18 cellular contexts compared by ENCODE assay signal in the genomic region with DNA sequence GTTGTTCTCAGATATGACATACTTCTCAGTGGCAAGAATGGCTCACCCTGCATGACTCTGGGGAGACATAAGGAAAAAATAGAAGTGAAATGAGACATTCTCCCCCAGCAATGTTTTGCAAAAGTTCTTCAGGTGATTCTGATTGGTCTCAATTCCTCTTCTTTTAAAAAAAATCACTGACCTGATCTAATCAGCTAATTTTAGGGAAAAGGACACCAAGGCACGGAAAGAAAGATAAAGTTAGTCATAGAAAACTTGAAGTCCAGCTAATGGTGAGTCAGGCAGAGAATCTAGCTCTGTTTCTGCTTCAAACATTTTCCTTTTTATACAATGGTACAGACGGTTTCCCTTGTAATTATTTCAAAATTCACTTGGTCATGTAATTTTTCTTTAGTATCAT.
DNase-seq lines count a peak whose midpoint lies in the region; ATAC-seq and TF ChIP-seq lines count a peak whose summit lies in the region.
"Had no signal": no experiment of that assay in that cellular context is flagged by ENCODE, and none has a peak within 500 bp of the region (broad histone marks: within the 10 kb centered on the region; RNA-seq: fewer than 3 reads in every experiment).

No MANE protein-coding gene starts in this region.

- H2BK5ac ChIP-seq in mesenchymal stem cell (ENCODE audit: low read depth, low read length, poor library complexity, severe bottlenecking): no peak overlapping the region

- H3K23ac ChIP-seq in mesenchymal stem cell (ENCODE audit: low read length in 2 of 2): no peak overlapping the region

- POLR2A ChIA-PET in BJ (lab: Charles Lee) (no interaction called here), OCI-LY7 (lab: Charles Lee) (no interaction called here)

- intact Hi-C loops in OCI-LY7 (cut with micrococcal nuclease; ENCODE audit: unreplicated experiment): no loop called here

- in situ Hi-C loops in brain microvascular endothelial cell (cut with HindIII; ENCODE audit: low pct_ligation_motif_present, low sequenced_read_pairs): no loop called here

- H3K18ac ChIP-seq in mesenchymal stem cell (ENCODE audit: low read depth in 1 of 2, low read length in 2 of 2): no peak overlapping the region

- DNase-seq in BJ (ENCODE audit: low read depth): peak; percentile 23
- peak; percentile 55 for DNase-seq in LHCN-M2 (ENCODE audit: low read depth)
- DNase-seq in brain microvascular endothelial cell: peak; percentile 12
- DNase-seq in mesenchymal stem cell: no peak
- DNase-seq in upper lobe of left lung: no peak
- DNase-seq in HPDE6-E6E7 (ENCODE audit: extremely low spot score): no peak
- DNase-seq in OCI-LY7 (ENCODE audit: low spot score): no peak
- DNase-seq: activated naive CD4-positive, alpha-beta T cell treated with anti-CD3 and anti-CD28 coated beads, Interleukin-2, amount 10 ng/mL, durations not matched to agents 7 days and 5 days; activated T-cell treated with anti-CD3 and anti-CD28 coated beads for 4 hours; body of pancreas; CD8-positive, alpha-beta T cell; cortex of kidney; DND-41; NCI-H1436 treated with DMSO at 0.1 percent for 48 hours; sigmoid colon; stomach had no signal

- H3K14ac ChIP-seq in mesenchymal stem cell (ENCODE audit: low read length in 2 of 2): no peak overlapping the region

- H3K4ac ChIP-seq in mesenchymal stem cell (ENCODE audit: low read depth in 1 of 2, low read length in 2 of 2): no peak overlapping the region

- CTCF ChIA-PET in BJ (lab: Yijun Ruan, JAX) (interaction anchor here (0.6 kb wide), 1 partner anchor 1381 kb away, joined by 3 read pairs; no protein-coding TSS in a partner anchor), OCI-LY7 (lab: Charles Lee; ENCODE audit: unreplicated experiment) (no interaction called here)

- no peaks in the 10 kb centered on the region for H3K79me2 ChIP-seq in OCI-LY7 (ENCODE audit: insufficient read depth, low read depth, low read length)
- H3K79me2 ChIP-seq: parathyroid adenoma had no signal

- H3K9me3 ChIP-seq in mesenchymal stem cell (ENCODE audit: control insufficient read depth, low read length): no peaks in the 10 kb centered on the region
- no peaks in the 10 kb centered on the region for H3K9me3 ChIP-seq in upper lobe of left lung
- H3K9me3 ChIP-seq in OCI-LY7 (ENCODE audit: low read length): no peaks in the 10 kb centered on the region
- H3K9me3 ChIP-seq: body of pancreas, sigmoid colon, stomach had no signal

- no CpG with 5 or more reads among the region's 2 CpGs for WGBS in mesenchymal stem cell
- 73 to 75% methylated on average over 2 of the region's 2 CpGs for WGBS in upper lobe of left lung, 2 donors

- TF ChIP-seq CTCF in BJ (IDR thresholded peaks at IDR 0.05; ENCODE audit: insufficient read depth, low read depth, low read length) (no peak), brain microvascular endothelial cell (IDR thresholded peaks at IDR 0.05; ENCODE audit: low read depth, low read length, missing control alignments) (no peak), upper lobe of left lung (IDR thresholded peaks at IDR 0.05) (no peak), OCI-LY7 (conservative IDR thresholded peaks at IDR 0.05; ENCODE audit: low read length) (no peak)

- no peaks in the 10 kb centered on the region for H3K79me1 ChIP-seq in mesenchymal stem cell (replicated peaks; ENCODE audit: low read length, poor library complexity, severe bottlenecking)

- H3K27ac ChIP-seq in brain microvascular endothelial cell (no peak overlapping the region), mesenchymal stem cell (ENCODE audit: low read length, poor library complexity, severe bottlenecking) (no peak overlapping the region), upper lobe of left lung (no peak overlapping the region), OCI-LY7 (ENCODE audit: low read depth, low read length, poor library complexity, severe bottlenecking) (no peak overlapping the region)
- H3K27ac ChIP-seq: body of pancreas, parathyroid adenoma, sigmoid colon, stomach had no signal

- H4K91ac ChIP-seq in mesenchymal stem cell (ENCODE audit: low read length): no peak overlapping the region

- no peak for ATAC-seq in upper lobe of left lung (ENCODE audit: low FRiP score in 2 of 2)
- ATAC-seq in GM21529 (IDR thresholded peaks at IDR 0.05; ENCODE audit: unreplicated experiment): no peak
- ATAC-seq: body of pancreas; CD8-positive, alpha-beta T cell had no signal

- H3K9ac ChIP-seq in mesenchymal stem cell (ENCODE audit: low read length): peak overlapping the region; percentile 75
- H3K9ac ChIP-seq: parathyroid adenoma had no signal

- H2AFZ ChIP-seq in mesenchymal stem cell (ENCODE audit: low read depth, low read length) (no peak overlapping the region), OCI-LY7 (ENCODE audit: low read length) (no peak overlapping the region)
- H2AFZ ChIP-seq: parathyroid adenoma had no signal

- H3K9me2 ChIP-seq in OCI-LY7 (ENCODE audit: insufficient read depth, low read length): no peaks in the 10 kb centered on the region

- no peaks in the 10 kb centered on the region for H4K20me1 ChIP-seq in OCI-LY7 (ENCODE audit: insufficient read depth, low read length)

- no peak for TF ChIP-seq EP300 in upper lobe of left lung (IDR thresholded peaks at IDR 0.05)

- no peak overlapping the region for H3K4me3 ChIP-seq in BJ (ENCODE audit: low read depth, low read length)
- no peak overlapping the region for H3K4me3 ChIP-seq in brain microvascular endothelial cell (ENCODE audit: low read depth, low read length)
- H3K4me3 ChIP-seq in mesenchymal stem cell (ENCODE audit: insufficient read depth in 1 of 2, low read depth in 1 of 2, low read length in 2 of 2): no peak overlapping the region
- H3K4me3 ChIP-seq in upper lobe of left lung: no peak overlapping the region
- H3K4me3 ChIP-seq in OCI-LY7 (ENCODE audit: low read depth, low read length, poor library complexity, severe bottlenecking): no peak overlapping the region
- H3K4me3 ChIP-seq: body of pancreas, sigmoid colon, stomach had no signal

- no TSS peak for BruUV-seq in OCI-LY7 (replicated peaks; lab: Mats Ljungman, UMichigan)

- H4K8ac ChIP-seq in mesenchymal stem cell (ENCODE audit: low read length): no peak overlapping the region

- TF ChIP-seq POLR2A in upper lobe of left lung (IDR thresholded peaks at IDR 0.05): no peak

- H2BK120ac ChIP-seq in mesenchymal stem cell (ENCODE audit: low read depth, low read length): no peak overlapping the region

- H3K4me1 ChIP-seq in mesenchymal stem cell (ENCODE audit: control insufficient read depth, insufficient read depth, low read depth, low read length) (no peaks in the 10 kb centered on the region), upper lobe of left lung (no peaks in the 10 kb centered on the region), OCI-LY7 (ENCODE audit: insufficient read depth, low read length, poor library complexity, severe bottlenecking) (no peaks in the 10 kb centered on the region)
- H3K4me1 ChIP-seq: body of pancreas, parathyroid adenoma, sigmoid colon, stomach had no signal

- H2AK5ac ChIP-seq in mesenchymal stem cell (ENCODE audit: low read length, severe bottlenecking): no peak overlapping the region

- H3K27me3 ChIP-seq in BJ (ENCODE audit: control insufficient read depth, insufficient read depth, low read length) (no peaks in the 10 kb centered on the region), brain microvascular endothelial cell (replicated peaks) (no peaks in the 10 kb centered on the region), mesenchymal stem cell (ENCODE audit: control insufficient read depth in 1 of 2, insufficient read depth in 1 of 2, low read length in 2 of 2) (no peaks in the 10 kb centered on the region), upper lobe of left lung (no peaks in the 10 kb centered on the region)
- H3K27me3 ChIP-seq: body of pancreas, sigmoid colon, stomach had no signal

- no peak overlapping the region for H3K4me2 ChIP-seq in mesenchymal stem cell (ENCODE audit: low read length, poor library complexity, severe bottlenecking)
- no peak overlapping the region for H3K4me2 ChIP-seq in OCI-LY7 (ENCODE audit: low read length)

- no peak overlapping the region for H2BK15ac ChIP-seq in mesenchymal stem cell (ENCODE audit: low read depth, poor library complexity, severe bottlenecking)

- H3K36me3 ChIP-seq in BJ (ENCODE audit: control insufficient read depth, insufficient read depth, low read length): no peaks in the 10 kb centered on the region
- H3K36me3 ChIP-seq in brain microvascular endothelial cell (replicated peaks): no peaks in the 10 kb centered on the region
- H3K36me3 ChIP-seq in mesenchymal stem cell (ENCODE audit: control insufficient read depth in 1 of 2, insufficient read depth in 2 of 2, low read depth in 1 of 2, low read length in 2 of 2): no peaks in the 10 kb centered on the region
- H3K36me3 ChIP-seq in upper lobe of left lung: no peaks in the 10 kb centered on the region
- no peaks in the 10 kb centered on the region for H3K36me3 ChIP-seq in OCI-LY7 (ENCODE audit: insufficient read depth, low read length)
- H3K36me3 ChIP-seq: sigmoid colon, stomach had no signal

- no peak overlapping the region for H2BK12ac ChIP-seq in mesenchymal stem cell (ENCODE audit: low read length in 2 of 2)

Comparison
In these comparisons a context has a peak if more than half of its experiments do, and no peak if none do; other contexts are left out.
1. DNase-seq: peak in BJ (single experiment), LHCN-M2 (single experiment) and brain microvascular endothelial cell (single experiment); none in mesenchymal stem cell (single experiment), upper lobe of left lung (0 of 2), HPDE6-E6E7 (single experiment) and OCI-LY7 (single experiment).